Comparison of ENCODE assay signal across 17 cellular contexts in genomic region chr1:2052096-2052569, GRCh38. TPM values are rescaled to one million over a fixed set of nuclear protein-coding genes. Genes with fewer than 3 reads are reported as not detected.
DNase-seq lines count a peak whose midpoint lies in the region; ATAC-seq, FAIRE-seq and TF ChIP-seq lines count a peak whose summit lies in the region.
"Had no signal": no experiment of that assay in that cellular context is flagged by ENCODE, and none has a peak within 500 bp of the region (broad histone marks: within the 10 kb centered on the region; RNA-seq: fewer than 3 reads in every experiment).

No MANE protein-coding gene starts in this region.

- CTCF ChIA-PET in K562 (lab: Yijun Ruan, JAX; ENCODE audit: low intra/inter-chr PET ratio) = interaction anchor here (0.6 kb wide), 1 partner anchor 742 kb away, joined by 3 read pairs; no protein-coding TSS in a partner anchor
- CTCF ChIA-PET in naive thymus-derived CD4-positive, alpha-beta T cell (lab: Charles Lee) = no interaction called here

- no peaks in the 10 kb centered on the region for H3K27me3 ChIP-seq in CD4-positive, CD25-positive, alpha-beta regulatory T cell (ENCODE audit: control insufficient read depth, insufficient read depth, low read length)
- H3K27me3 ChIP-seq in K562 (ENCODE audit: control insufficient read depth in 2 of 2, insufficient read depth in 2 of 2, low read length in 2 of 2) (peaks cover 5 to 57% of the 10 kb centered on the region in 2 experiments; a peak in 4 of 5 replicates), SJCRH30 (peaks cover 18% of the 10 kb centered on the region)
- no peaks in the 10 kb centered on the region for H3K27me3 ChIP-seq in naive thymus-derived CD4-positive, alpha-beta T cell (ENCODE audit: control insufficient read depth in 2 of 2, insufficient read depth in 2 of 2, low read length in 2 of 2)

- no peak for DNase-seq in CD4-positive, CD25-positive, alpha-beta regulatory T cell
- DNase-seq in Daoy (ENCODE audit: low read depth) (peak; percentile 43), K562 (ENCODE audit: extremely low read depth in 1 of 4, low spot score in 3 of 4) (no peak), SJCRH30 (no peak)
- no peak for DNase-seq in naive thymus-derived CD4-positive, alpha-beta T cell
- DNase-seq: KG1, NCI-H1417 treated with DMSO at 0.1 percent for 48 hours, NCI-H446 treated with DMSO at 0.1 percent for 48 hours, OCI-M1 had no signal

- intact Hi-C loops in K562 (cut with micrococcal nuclease) = no loop called here
- intact Hi-C loops in naive thymus-derived CD4-positive, alpha-beta T cell (cut with micrococcal nuclease) = no loop called here

- no peaks in the 10 kb centered on the region for H3K36me3 Mint-ChIP-seq in CD4-positive, CD25-positive, alpha-beta regulatory T cell
- H3K36me3 Mint-ChIP-seq in naive thymus-derived CD4-positive, alpha-beta T cell = peaks cover 0 to 7% (median 0%) of the 10 kb centered on the region in 5 donors

- no peak for TF ChIP-seq CTCF in K562 (IDR thresholded peaks at IDR 0.05 in 2 of 3, conservative IDR thresholded peaks at IDR 0.05 in 1 of 3; ENCODE audit: insufficient read depth in 2 of 3, low read depth in 1 of 3, low read length in 3 of 3)

- 21% methylated on average over 12 of the region's 13 CpGs for WGBS in K562 (ENCODE audit: insufficient coverage, low coverage, missing lambda C conversion rate)

- H3K4me1 ChIP-seq in CD4-positive, CD25-positive, alpha-beta regulatory T cell (ENCODE audit: control insufficient read depth, insufficient read depth, low read length, poor library complexity, severe bottlenecking) = peaks cover 23% of the 10 kb centered on the region
- H3K4me1 ChIP-seq in K562 (replicated peaks in 1 of 2; ENCODE audit: control insufficient read depth in 2 of 2, insufficient read depth in 2 of 2, low read length in 2 of 2) = peaks cover 0 to 55% of the 10 kb centered on the region in 2 experiments; a peak in 2 of 5 replicates
- peaks cover 0 to 8% of the 10 kb centered on the region in 2 donors for H3K4me1 ChIP-seq in naive thymus-derived CD4-positive, alpha-beta T cell (ENCODE audit: control insufficient read depth in 2 of 2, insufficient read depth in 2 of 2, low read length in 2 of 2)
- H3K4me1 ChIP-seq in SJCRH30 = no peaks in the 10 kb centered on the region

- peak overlapping the region in 1 of 3 donors; percentile 47 for H3K27ac Mint-ChIP-seq in CD4-positive, CD25-positive, alpha-beta regulatory T cell
- H3K27ac Mint-ChIP-seq in naive thymus-derived CD4-positive, alpha-beta T cell = no peak overlapping the region

- POLR2A ChIA-PET in K562 (lab: Yijun Ruan, JAX) = no interaction called here
- POLR2A ChIA-PET in naive thymus-derived CD4-positive, alpha-beta T cell (lab: Charles Lee) = no interaction called here

- no peak for TF ChIP-seq RAD21 in K562 (CRISPR knock-in tag; conservative IDR thresholded peaks at IDR 0.05 in 1 of 2, IDR thresholded peaks at IDR 0.05 in 1 of 2)

- no peaks in the 10 kb centered on the region for H3K9me3 ChIP-seq in CD4-positive, CD25-positive, alpha-beta regulatory T cell (ENCODE audit: control insufficient read depth in 2 of 2, low read length in 2 of 2)
- H3K9me3 ChIP-seq in K562 (replicated peaks; ENCODE audit: control insufficient read depth, insufficient read depth, low read depth, low read length) = no peaks in the 10 kb centered on the region
- H3K9me3 ChIP-seq in naive thymus-derived CD4-positive, alpha-beta T cell (ENCODE audit: control insufficient read depth in 2 of 3, low read length in 3 of 3) = no peaks in the 10 kb centered on the region
- no peaks in the 10 kb centered on the region for H3K9me3 ChIP-seq in SJCRH30 (replicated peaks)

- no TSS peak for BruUV-seq in K562 (replicated peaks; lab: Mats Ljungman, UMichigan)

- TF ChIP-seq EP300 in K562 (IDR thresholded peaks at IDR 0.05; ENCODE audit: low read length) = no peak

- TF ChIP-seq POLR2A in K562 (conservative IDR thresholded peaks at IDR 0.05) = no peak

- no peak overlapping the region for H3K4me3 ChIP-seq in CD4-positive, CD25-positive, alpha-beta regulatory T cell (ENCODE audit: low read depth, low read length)
- H3K4me3 ChIP-seq in K562 (no peak overlapping the region), SJCRH30 (no peak overlapping the region)
- H3K4me3 ChIP-seq in naive thymus-derived CD4-positive, alpha-beta T cell (ENCODE audit: low read length) = no peak overlapping the region

- H3K9me3 Mint-ChIP-seq in CD4-positive, CD25-positive, alpha-beta regulatory T cell = no peaks in the 10 kb centered on the region
- no peaks in the 10 kb centered on the region for H3K9me3 Mint-ChIP-seq in naive thymus-derived CD4-positive, alpha-beta T cell

- no peak for ATAC-seq in CD4-positive, CD25-positive, alpha-beta regulatory T cell (ENCODE audit: low read depth in 2 of 2)
- no peak for ATAC-seq in K562
- no peak for ATAC-seq in naive thymus-derived CD4-positive, alpha-beta T cell
- ATAC-seq in HG03095 (IDR thresholded peaks at IDR 0.05; ENCODE audit: unreplicated experiment) = no peak
- ATAC-seq in HG02623 (IDR thresholded peaks at IDR 0.05; ENCODE audit: unreplicated experiment) = no peak

- H3K4me1 Mint-ChIP-seq in CD4-positive, CD25-positive, alpha-beta regulatory T cell = peaks cover 0 to 21% (median 10%) of the 10 kb centered on the region in 4 donors
- peaks cover 4 to 24% (median 11%) of the 10 kb centered on the region in 7 donors for H3K4me1 Mint-ChIP-seq in naive thymus-derived CD4-positive, alpha-beta T cell

- peaks cover 5% of the 10 kb centered on the region for H3K27me3 Mint-ChIP-seq in CD4-positive, CD25-positive, alpha-beta regulatory T cell
- H3K27me3 Mint-ChIP-seq in naive thymus-derived CD4-positive, alpha-beta T cell = peaks cover 0 to 33% (median 5%) of the 10 kb centered on the region in 5 donors

- H3K36me3 ChIP-seq in CD4-positive, CD25-positive, alpha-beta regulatory T cell (ENCODE audit: control insufficient read depth, insufficient read depth, low read length) = peaks cover 5% of the 10 kb centered on the region
- H3K36me3 ChIP-seq in K562 (ENCODE audit: control insufficient read depth, insufficient read depth, low read length) = no peaks in the 10 kb centered on the region
- H3K36me3 ChIP-seq in naive thymus-derived CD4-positive, alpha-beta T cell (ENCODE audit: control insufficient read depth in 2 of 3, insufficient read depth in 3 of 3, low read length in 3 of 3) = peaks cover 0 to 15% (median 6%) of the 10 kb centered on the region in 3 experiments
- H3K36me3 ChIP-seq in SJCRH30 = no peaks in the 10 kb centered on the region

- in situ Hi-C loops in K562 (cut with MboI) = no loop called here

- no peaks in the 10 kb centered on the region for H3K79me2 ChIP-seq in K562 (ENCODE audit: control insufficient read depth, insufficient read depth, low read length)

- H3K27ac ChIP-seq in CD4-positive, CD25-positive, alpha-beta regulatory T cell (ENCODE audit: insufficient read depth, low read length, poor library complexity, severe bottlenecking) = no peak overlapping the region
- H3K27ac ChIP-seq in K562 (ENCODE audit: extremely low read depth, low read depth, low read length) (no peak overlapping the region), SJCRH30 (no peak overlapping the region)
- H3K27ac ChIP-seq in naive thymus-derived CD4-positive, alpha-beta T cell (ENCODE audit: low read depth, low read length) = no peak overlapping the region
- H3K27ac ChIP-seq: C4-2B had no signal

- 0 out of 2 replicates have a peak, but pooled peaks cover 3% of the 10 kb centered on the region for H4K20me1 ChIP-seq in K562 (replicated peaks; ENCODE audit: control insufficient read depth, insufficient read depth, low read length)

- no peak overlapping the region for H3K4me2 ChIP-seq in K562 (ENCODE audit: insufficient read depth, low read length)

- no peak overlapping the region for H2AFZ ChIP-seq in K562 (ENCODE audit: low read depth, low read length)

- no peak overlapping the region for H3K9ac ChIP-seq in K562 (ENCODE audit: insufficient read depth in 1 of 2, low read depth in 2 of 2, low read length in 2 of 2)

- peak overlapping the region; percentile 75 to 89 (median 80) for H3K4me3 Mint-ChIP-seq in CD4-positive, CD25-positive, alpha-beta regulatory T cell
- H3K4me3 Mint-ChIP-seq in naive thymus-derived CD4-positive, alpha-beta T cell = peak overlapping the region; percentile 45 to 89 (median 66)

- H3K9me1 ChIP-seq in K562 (ENCODE audit: control insufficient read depth, insufficient read depth, low read length) = peaks cover 10% of the 10 kb centered on the region

- FAIRE-seq in K562 (lab: Jason Lieb, UNC) = no peak
- FAIRE-seq: bronchial epithelial cell, G401.6 had no signal

RNA-seq across cellular contexts. Expression of gene PRKCZ, which starts 1.9 kb away (rescaled TPM):
- 42.7 TPM for total RNA-seq in CD4-positive, CD25-positive, alpha-beta regulatory T cell
- 10 to 100 TPM; 11.0 to 13.9 (median 12.5) TPM for polyA plus RNA-seq in CD4-positive, CD25-positive, alpha-beta regulatory T cell
- 14.3 and 18.1 TPM in 2 replicates for total RNA-seq in Daoy (2014; rRNA removed; shearing (Covaris generic))
- 5.9 and 8.3 TPM in 2 replicates for total RNA-seq in K562 (2011; cell fraction: chromatin; rRNA removed; ENCODE audit: low replicate concordance)
- total RNA-seq in K562 (2011; cell fraction: nucleolus; rRNA removed) = 4.3 and 5.5 TPM in 2 replicates
- 4.7 and 5.4 TPM in 2 replicates for total RNA-seq in K562 (2011; cell fraction: nucleoplasm; rRNA removed)
- total RNA-seq in K562 (2014; rRNA removed) (1.6 and 2.3 TPM in 2 replicates), K562 (2014; rRNA removed; fragmentation: Illumina TruSeq; extraction: Trizol) (0.45 and 0.84 TPM in 2 replicates), K562 (2015; rRNA removed; fragmentation: Illumina TruSeq; extraction: Trizol) (0.69 and 0.83 TPM in 2 replicates), K562 (2021) (3.1 and 3.5 TPM in 2 replicates)
- polyA plus RNA-seq in K562 (2011; rRNA removed) (1.7 and 1.9 TPM in 2 replicates), K562 (2014; fragmentation: Illumina TruSeq; extraction: Trizol) (1.3 TPM in 2 replicates), K562 (2014; fragmentation: Nextera tagmentation; extraction: Ambion mirVana) (under 1 TPM; 0.07 to 0.25 TPM), K562 (2014; rRNA removed) (2.3 and 2.9 TPM in 2 replicates)
- 0.87 and 2.2 TPM in 2 replicates for polyA plus RNA-seq in K562 (2011; cell fraction: cytosol; rRNA removed)
- polyA plus RNA-seq in K562 (2011; cell fraction: nucleus; rRNA removed) = 5.3 and 9.5 TPM in 2 replicates
- polyA plus RNA-seq in K562 (2012) = 1.2 and 4.5 TPM in 2 replicates
- 0.60 and 1.4 TPM in 2 replicates for polyA minus RNA-seq in K562 (2011; rRNA and poly(A)+ RNA removed)
- 1.5 and 1.8 TPM in 2 replicates for polyA minus RNA-seq in K562 (2011; cell fraction: cytosol; rRNA and poly(A)+ RNA removed)
- polyA minus RNA-seq in K562 (2011; cell fraction: nucleus; rRNA and poly(A)+ RNA removed) = 0.81 and 1.7 TPM in 2 replicates
- total RNA-seq in naive thymus-derived CD4-positive, alpha-beta T cell = 10 to 100 TPM in 4 of 5 experiments, 1 to 10 TPM in 1; 3.6 to 29.6 (median 24.5) TPM
- polyA plus RNA-seq in naive thymus-derived CD4-positive, alpha-beta T cell = 10 to 100 TPM in 1 of 2 donors, 1 to 10 TPM in 1; 7.1 to 12.7 TPM
- 0.56 and 0.83 TPM in 2 replicates for total RNA-seq in SJCRH30 (2014; rRNA removed; shearing (Covaris generic))

RNA-seq across cellular contexts. Expression of gene GABRD, which starts 33.0 kb away (rescaled TPM):
- total RNA-seq in CD4-positive, CD25-positive, alpha-beta regulatory T cell = 0.22 TPM
- not detected for polyA plus RNA-seq in CD4-positive, CD25-positive, alpha-beta regulatory T cell
- total RNA-seq in Daoy (2014; rRNA removed; shearing (Covaris generic)) = not detected in 2 replicates
- total RNA-seq in K562 (2011; cell fraction: chromatin; rRNA removed; ENCODE audit: low replicate concordance) = not detected in 2 replicates
- total RNA-seq in K562 (2011; cell fraction: nucleolus; rRNA removed) = not detected in 2 replicates
- total RNA-seq in K562 (2011; cell fraction: nucleoplasm; rRNA removed) = not detected in 2 replicates
- total RNA-seq in K562 (2014; rRNA removed) (not detected in 2 replicates), K562 (2014; rRNA removed; fragmentation: Illumina TruSeq; extraction: Trizol) (0.07 TPM in 1 of 2 replicates, not detected in the other), K562 (2015; rRNA removed; fragmentation: Illumina TruSeq; extraction: Trizol) (not detected in 2 replicates), K562 (2021) (not detected in 2 replicates)
- polyA plus RNA-seq in K562 (2011; rRNA removed) (not detected in 2 replicates), K562 (2014; fragmentation: Illumina TruSeq; extraction: Trizol) (not detected in 2 replicates), K562 (2014; fragmentation: Nextera tagmentation; extraction: Ambion mirVana) (not detected), K562 (2014; rRNA removed) (not detected in 2 replicates)
- polyA plus RNA-seq in K562 (2011; cell fraction: cytosol; rRNA removed) = not detected in 2 replicates
- not detected in 2 replicates for polyA plus RNA-seq in K562 (2011; cell fraction: nucleus; rRNA removed)
- polyA plus RNA-seq in K562 (2012) = 0.04 and 0.07 TPM in 2 replicates
- not detected in 2 replicates for polyA minus RNA-seq in K562 (2011; rRNA and poly(A)+ RNA removed)
- polyA minus RNA-seq in K562 (2011; cell fraction: cytosol; rRNA and poly(A)+ RNA removed) = not detected in 2 replicates
- not detected in 2 replicates for polyA minus RNA-seq in K562 (2011; cell fraction: nucleus; rRNA and poly(A)+ RNA removed)
- under 1 TPM in 2 of 5 experiments, not detected in 3; 0.17 to 0.21 TPM for total RNA-seq in naive thymus-derived CD4-positive, alpha-beta T cell
- under 1 TPM in 1 of 2 donors, not detected in 1; 0.31 TPM for polyA plus RNA-seq in naive thymus-derived CD4-positive, alpha-beta T cell
- not detected in 2 replicates for total RNA-seq in SJCRH30 (2014; rRNA removed; shearing (Covaris generic))
- total RNA-seq: bronchial epithelial cell, fibroblast of villous mesenchyme, mononuclear cell had no signal

RNA-seq across cellular contexts. Expression of gene CFAP74, which starts 48.5 kb away (rescaled TPM):
- total RNA-seq in CD4-positive, CD25-positive, alpha-beta regulatory T cell = not detected
- not detected for polyA plus RNA-seq in CD4-positive, CD25-positive, alpha-beta regulatory T cell
- total RNA-seq in Daoy (2014; rRNA removed; shearing (Covaris generic)) = not detected in 2 replicates
- total RNA-seq in K562 (2011; cell fraction: chromatin; rRNA removed; ENCODE audit: low replicate concordance) = not detected in 2 replicates
- not detected in 2 replicates for total RNA-seq in K562 (2011; cell fraction: nucleolus; rRNA removed)
- not detected in 2 replicates for total RNA-seq in K562 (2011; cell fraction: nucleoplasm; rRNA removed)
- 0.04 and 0.05 TPM in 2 replicates for total RNA-seq in K562 (2014; rRNA removed)
- 0.15 and 0.41 TPM in 2 replicates for total RNA-seq in K562 (2014; rRNA removed; fragmentation: Illumina TruSeq; extraction: Trizol)
- total RNA-seq in K562 (2015; rRNA removed; fragmentation: Illumina TruSeq; extraction: Trizol) = 0.08 TPM in 1 of 2 replicates, not detected in the other
- not detected in 2 replicates for total RNA-seq in K562 (2021)
- polyA plus RNA-seq in K562 (2011; rRNA removed) = not detected in 2 replicates
- not detected in 2 replicates for polyA plus RNA-seq in K562 (2011; cell fraction: cytosol; rRNA removed)
- not detected in 2 replicates for polyA plus RNA-seq in K562 (2011; cell fraction: nucleus; rRNA removed)
- 0.05 and 2.2 TPM in 2 replicates for polyA plus RNA-seq in K562 (2012)
- not detected in 2 replicates for polyA plus RNA-seq in K562 (2014; fragmentation: Illumina TruSeq; extraction: Trizol)
- polyA plus RNA-seq in K562 (2014; fragmentation: Nextera tagmentation; extraction: Ambion mirVana) = not detected
- polyA plus RNA-seq in K562 (2014; rRNA removed) = 0.03 and 0.04 TPM in 2 replicates
- polyA minus RNA-seq in K562 (2011; rRNA and poly(A)+ RNA removed) = not detected in 2 replicates
- polyA minus RNA-seq in K562 (2011; cell fraction: cytosol; rRNA and poly(A)+ RNA removed) = not detected in 2 replicates
- polyA minus RNA-seq in K562 (2011; cell fraction: nucleus; rRNA and poly(A)+ RNA removed) = not detected in 2 replicates
- not detected for total RNA-seq in naive thymus-derived CD4-positive, alpha-beta T cell
- polyA plus RNA-seq in naive thymus-derived CD4-positive, alpha-beta T cell = not detected
- not detected in 2 replicates for total RNA-seq in SJCRH30 (2014; rRNA removed; shearing (Covaris generic))
- total RNA-seq: bronchial epithelial cell, fibroblast of villous mesenchyme, posterior vena cava had no signal
